ENCODE assay signal across 1 cellular context in genomic region chr5:10702040-10702629, GRCh38.
TF ChIP-seq lines count a peak whose summit lies in the region.

No MANE protein-coding gene starts in this region.

TF ChIP-seq in HCT116, 20 proteins besides CTCF, POLR2A, EP300 and RAD21 (continued from another document):
- TF ChIP-seq ATF3 (IDR thresholded peaks at IDR 0.05), result 0 out of 2 replicates have a peak, but pooled peaks have one; percentile 7
- TF ChIP-seq ZNF274 (IDR thresholded peaks at IDR 0.05; ENCODE audit: low read depth, low read length), result no peak
- TF ChIP-seq REST (IDR thresholded peaks at IDR 0.05; ENCODE audit: low read depth), result no peak
- TF ChIP-seq EZH2phosphoT487 (IDR thresholded peaks at IDR 0.05; ENCODE audit: borderline replicate concordance), result no peak
